Comparison of ENCODE assay signal across 26 cellular contexts in genomic region chr5:66193419-66193818, GRCh38.
"Had no signal": no experiment of that assay in that cellular context is flagged by ENCODE, and none has a peak within 500 bp of the region (broad histone marks: within the 10 kb centered on the region; RNA-seq: fewer than 3 reads in every experiment).

No MANE protein-coding gene starts in this region.

- H3K4me1 ChIP-seq: SJSA1 had no signal

- H3K27me3 ChIP-seq: MG63, SJSA1 had no signal

- H3K9me3 ChIP-seq: MG63, SJSA1 had no signal

- FAIRE-seq: HTR-8/SVneo, RCC 7860 had no signal

- H3K4me1 Mint-ChIP-seq: IgD-negative memory B cell, T-cell had no signal

- H3K4me3 ChIP-seq: MG63, SJSA1, SK-N-MC had no signal

- H3K27me3 Mint-ChIP-seq: IgD-negative memory B cell, T-cell had no signal

- H3K9me3 Mint-ChIP-seq: T-helper 1 cell treated with Interleukin-12 subunit alpha and Interleukin-12 subunit beta and Interleukin-4 antibody, amounts not matched to agents 30 μg/mL and 1 μg/mL, for 36 hours had no signal

- H3K27ac Mint-ChIP-seq: IgD-negative memory B cell; T-cell; T-helper 1 cell treated with Interleukin-12 subunit alpha and Interleukin-12 subunit beta and Interleukin-4 antibody, amounts not matched to agents 30 μg/mL and 1 μg/mL, for 36 hours had no signal

- H3K4me3 Mint-ChIP-seq: IgD-negative memory B cell; T-cell; T-helper 1 cell treated with Interleukin-12 subunit alpha and Interleukin-12 subunit beta and Interleukin-4 antibody, amounts not matched to agents 30 μg/mL and 1 μg/mL, for 36 hours had no signal

- H3K36me3 ChIP-seq: MG63, SJSA1 had no signal

- DNase-seq: KBM-7, MG63, NCI-H1092 treated with DMSO at 0.1 percent for 48 hours, NCI-H1436, NCI-H187, NCI-H2029, NCI-H2081 treated with DMSO at 0.1 percent for 48 hours, NCI-H2171, NCI-H226, NCI-H446, NCI-H510A, NCI-H524 treated with DMSO at 0.1 percent for 48 hours, NCI-H69, NCI-H774, Right ventricle myocardium superior, RPMI8226, SIG-M5, SW 1271, T-cell had no signal

- H3K27ac ChIP-seq: HL-60, SJSA1, SK-N-MC had no signal
